In the genomic region with DNA sequence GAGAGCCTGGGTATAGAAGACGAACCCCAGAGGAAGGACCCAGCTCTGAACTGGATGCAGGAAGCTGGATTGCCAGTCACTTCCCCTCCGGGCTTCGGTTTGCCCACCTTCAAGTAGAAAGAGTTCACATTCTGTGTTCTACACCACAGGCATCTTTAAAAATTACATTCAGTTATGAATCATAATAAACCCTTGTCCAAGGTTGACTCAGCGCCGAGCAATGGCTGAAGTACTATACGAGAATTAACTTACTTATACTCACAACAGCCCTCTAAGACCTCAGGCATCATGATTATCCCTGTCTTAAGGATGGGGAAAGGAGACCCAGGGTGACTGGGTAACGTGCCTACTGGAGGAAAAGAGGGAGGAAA, we compare ENCODE assay signal across 21 cellular contexts.
DNase-seq lines count a peak whose midpoint lies in the region; ATAC-seq, FAIRE-seq and TF ChIP-seq lines count a peak whose summit lies in the region.
"Had no signal": no experiment of that assay in that cellular context is flagged by ENCODE, and none has a peak within 500 bp of the region (broad histone marks: within the 10 kb centered on the region; RNA-seq: fewer than 3 reads in every experiment).

No MANE protein-coding gene starts in this region.

- TF ChIP-seq POLR2A in endothelial cell of umbilical vein (IDR thresholded peaks at IDR 0.05; ENCODE audit: low read depth, low read length) = no peak

- POLR2A ChIA-PET in endothelial cell of umbilical vein (lab: Charles Lee) = no interaction called here

- TF ChIP-seq CTCF in endothelial cell of umbilical vein (IDR thresholded peaks at IDR 0.05; ENCODE audit: extremely low read depth in 1 of 2, insufficient read depth in 1 of 2, low read depth in 1 of 2, low read length in 2 of 2) = no peak

- no peaks in the 10 kb centered on the region for H3K9me1 ChIP-seq in endothelial cell of umbilical vein (replicated peaks; ENCODE audit: control insufficient read depth, extremely low read depth, insufficient read depth, low read length)

- BruUV-seq in endothelial cell of umbilical vein (replicated peaks; lab: Mats Ljungman, UMichigan) = no TSS peak

- H3K9ac ChIP-seq in endothelial cell of umbilical vein (replicated peaks; ENCODE audit: extremely low read depth, insufficient read depth, low read length) = no peak overlapping the region

- no peak for ATAC-seq in HG03378 (IDR thresholded peaks at IDR 0.05; ENCODE audit: unreplicated experiment)
- ATAC-seq: HCT116, left cardiac atrium had no signal

- no peak overlapping the region for H3K4me3 ChIP-seq in endothelial cell of umbilical vein (replicated peaks in 1 of 3; ENCODE audit: insufficient read depth in 1 of 3, low read depth in 1 of 3, low read length in 3 of 3)

- CTCF ChIA-PET in endothelial cell of umbilical vein (lab: Charles Lee) = no interaction called here

- FAIRE-seq in endothelial cell of umbilical vein (lab: Jason Lieb, UNC) = no peak
- FAIRE-seq: G401.6, GM18507 had no signal

- H3K27ac ChIP-seq in endothelial cell of umbilical vein (ENCODE audit: insufficient read depth, low read depth, low read length) = no peak overlapping the region
- H3K27ac ChIP-seq: C4-2B had no signal

- DNase-seq in Daoy (ENCODE audit: low read depth) (peak; percentile 78), RKO (ENCODE audit: low spot score) (peak; percentile 72), endothelial cell of umbilical vein (ENCODE audit: low read depth, low spot score) (no peak), non-pigmented ciliary epithelial cell (ENCODE audit: low read depth) (peak; percentile 60), NCI-H510A (lab: John Stamatoyannopoulos, UW) (no peak), germinal center (ENCODE audit: low spot score) (no peak), GM19238 (ENCODE audit: insufficient read length, low spot score) (no peak)
- DNase-seq: activated naive CD4-positive, alpha-beta T cell treated with anti-CD3 and anti-CD28 coated beads, Interleukin-2, amount 10 ng/mL, durations not matched to agents 7 days and 5 days; cortex of kidney; glutamatergic neuron; left cardiac atrium; naive B cell; NCI-H1436; NCI-H524 treated with DMSO at 0.1 percent for 48 hours; retina; SHP77 had no signal

- no peaks in the 10 kb centered on the region for H4K20me1 ChIP-seq in endothelial cell of umbilical vein (replicated peaks; ENCODE audit: control insufficient read depth, extremely low read depth, insufficient read depth, low read length)

- no peaks in the 10 kb centered on the region for H3K4me1 ChIP-seq in endothelial cell of umbilical vein (ENCODE audit: control insufficient read depth, extremely low read depth, insufficient read depth, low read length)

- no peaks in the 10 kb centered on the region for H3K79me2 ChIP-seq in endothelial cell of umbilical vein (ENCODE audit: control insufficient read depth, insufficient read depth, low read length)

- H3K4me2 ChIP-seq in endothelial cell of umbilical vein (ENCODE audit: insufficient read depth, low read length) = no peak overlapping the region

- no peaks in the 10 kb centered on the region for H3K9me3 ChIP-seq in endothelial cell of umbilical vein (replicated peaks; ENCODE audit: control insufficient read depth, insufficient read depth, low read length)

- intact Hi-C loops in endothelial cell of umbilical vein (cut with micrococcal nuclease) = loop anchor here (10.0 kb wide), 1 partner anchor 159 kb away; no protein-coding TSS in a partner anchor

- H2AFZ ChIP-seq in endothelial cell of umbilical vein (ENCODE audit: low read depth, low read length) = no peak overlapping the region

- H3K27me3 ChIP-seq in endothelial cell of umbilical vein (ENCODE audit: control insufficient read depth in 2 of 2, insufficient read depth in 2 of 2, low read length in 2 of 2) = no peaks in the 10 kb centered on the region

- peaks cover 4 to 14% of the 10 kb centered on the region in 2 experiments for H3K36me3 ChIP-seq in endothelial cell of umbilical vein (ENCODE audit: control insufficient read depth in 2 of 2, extremely low read depth in 1 of 2, insufficient read depth in 2 of 2, low read length in 2 of 2)

- dilution Hi-C loops in endothelial cell of umbilical vein (cut with MboI; ENCODE audit: extremely low pct_ligation_motif_present, low sequenced_read_pairs) = no loop called here

TF ChIP-seq in endothelial cell of umbilical vein, 7 proteins besides CTCF, POLR2A, EP300 and RAD21:
- TF ChIP-seq FOS (IDR thresholded peaks at IDR 0.05; ENCODE audit: borderline replicate concordance, insufficient read depth, low read length) (peak; percentile 17), JUN (IDR thresholded peaks at IDR 0.05; ENCODE audit: borderline replicate concordance, insufficient read depth, insufficient read length, low read depth) (no peak), EZH2 (IDR thresholded peaks at IDR 0.05; ENCODE audit: borderline replicate concordance, low read depth, low read length, severe bottlenecking) (no peak)

Comparison
In these comparisons a context has a peak if more than half of its experiments do, and no peak if none do; other contexts are left out.
1. DNase-seq: peak in Daoy (single experiment), RKO (single experiment) and non-pigmented ciliary epithelial cell (single experiment); none in endothelial cell of umbilical vein (single experiment), NCI-H510A (single experiment), germinal center (single experiment) and GM19238 (single experiment).